7 cellular contexts compared by ENCODE assay signal in genomic region chr7:65508581-65509367, GRCh38.
DNase-seq lines count a peak whose midpoint lies in the region; ATAC-seq, FAIRE-seq and TF ChIP-seq lines count a peak whose summit lies in the region.
"Not testable (repeated sequence)": the region's sequence is repeated elsewhere in the genome, so short reads cannot be mapped to it uniquely, and the experiment has no call there.

No MANE protein-coding gene starts in this region.

- H3K4me1 ChIP-seq in mesodermal cell (ENCODE audit: control insufficient read depth, insufficient read depth, low read length, poor library complexity, severe bottlenecking) = not testable (repeated sequence)

- H3K4me3 ChIP-seq in GM08714 (ENCODE audit: low read length) = peak overlapping the region; percentile 65; the same call in 1 of the 2 replicates
- H3K4me3 ChIP-seq in WI38 (ENCODE audit: low read depth, low read length) = peak overlapping the region; percentile 53
- H3K4me3 ChIP-seq in bronchial epithelial cell (ENCODE audit: low read depth, low read length) = peak overlapping the region; percentile 30
- peak overlapping the region; percentile 54 for H3K4me3 ChIP-seq in mesodermal cell (ENCODE audit: extremely low read depth, insufficient read depth, low read length, poor library complexity, severe bottlenecking)
- H3K4me3 ChIP-seq in skeletal muscle cell (ENCODE audit: low read depth, low read length) = peak overlapping the region; percentile 50

- H3K9me3 ChIP-seq in mesodermal cell (ENCODE audit: control insufficient read depth, low read length) = not testable (repeated sequence)

- not testable (repeated sequence) for TF ChIP-seq CTCF in WI38 (IDR thresholded peaks at IDR 0.05; ENCODE audit: low read depth, low read length); bronchial epithelial cell (IDR thresholded peaks at IDR 0.05; ENCODE audit: insufficient read depth, low read length, severe bottlenecking)

- intact Hi-C loops in Right ventricle myocardium superior (cut with DNase I) = not testable (repeated sequence)

- peaks cover 11% of the 10 kb centered on the region for H3K27me3 ChIP-seq in bronchial epithelial cell (ENCODE audit: control insufficient read depth, insufficient read depth, low read length)

- DNase-seq in NCI-H146 (lab: John Stamatoyannopoulos, UW) (peak; percentile 7), Right ventricle myocardium superior (peak; percentile 29)
- DNase-seq in bronchial epithelial cell (ENCODE audit: low read depth); skeletal muscle cell (ENCODE audit: low read depth): not testable (repeated sequence)

- H3K36me3 ChIP-seq in bronchial epithelial cell (ENCODE audit: control insufficient read depth, insufficient read depth, low read length); mesodermal cell (ENCODE audit: control insufficient read depth, insufficient read depth, low read length): not testable (repeated sequence)

- not testable (repeated sequence) for H3K27ac ChIP-seq in mesodermal cell (ENCODE audit: low read depth, low read length, severe bottlenecking)

- FAIRE-seq in bronchial epithelial cell (lab: Jason Lieb, UNC) = not testable (repeated sequence)

- WGBS in mesodermal cell (ENCODE audit: insufficient coverage in 2 of 2), 2 experiments = 0 to 1% methylated on average over 15 to 33 of the region's 85 CpGs

- peak; percentile 57 for ATAC-seq in Right ventricle myocardium superior (ENCODE audit: poor library complexity)
